8 cellular contexts compared by ENCODE assay signal in genomic region chr3:125357032-125357658, GRCh38. TPM values are rescaled to one million over a fixed set of nuclear protein-coding genes. Genes with fewer than 3 reads are reported as not detected.
DNase-seq lines count a peak whose midpoint lies in the region; ATAC-seq, FAIRE-seq and TF ChIP-seq lines count a peak whose summit lies in the region.

No MANE protein-coding gene starts in this region.

- peaks cover 52% of the 10 kb centered on the region for H3K4me1 Mint-ChIP-seq in chondrocyte (ENCODE audit: low read depth)

- H3K36me3 Mint-ChIP-seq in chondrocyte (ENCODE audit: low read depth) = no peaks in the 10 kb centered on the region

- DNase-seq in GM12892 (ENCODE audit: insufficient read length) (peak; percentile 58), T follicular helper cell (ENCODE audit: low read depth) (peak; percentile 53), astrocyte of the cerebellum (ENCODE audit: low read depth) (no peak), chondrocyte (ENCODE audit: low spot score) (no peak), DMS53 treated with DMSO at 0.1 percent for 48 hours (lab: John Stamatoyannopoulos, UW; ENCODE audit: unreplicated experiment) (no peak)
- DNase-seq in stimulated activated CD4-positive, alpha-beta T cell treated with anti-CD3 and anti-CD28 coated beads, Interleukin-12 subunit alpha, Interleukin-12 subunit beta, amount 100 ng/mL, for 4 hours = peak; percentile 57

- H3K9ac ChIP-seq in iPS-20b (ENCODE audit: low read depth, low read length) = peak overlapping the region; percentile 82; the same call in 1 of the 2 replicates

- no peaks in the 10 kb centered on the region for H3K27me3 Mint-ChIP-seq in chondrocyte (ENCODE audit: low read depth)

- peak; percentile 58; the same call in 1 of the 2 replicates for TF ChIP-seq POLR2A in GM12892 (IDR thresholded peaks at IDR 0.05; ENCODE audit: low read depth, low read length)

- ATAC-seq in HG02884 (IDR thresholded peaks at IDR 0.05; ENCODE audit: unreplicated experiment) = peak; percentile 69

- no peaks in the 10 kb centered on the region for H3K27me3 ChIP-seq in iPS-20b (ENCODE audit: insufficient read depth, low read length)

- no peak overlapping the region for H3K4me3 Mint-ChIP-seq in chondrocyte (ENCODE audit: unreplicated experiment)

- H3K9me3 ChIP-seq in iPS-20b (ENCODE audit: insufficient read depth, low read depth, low read length) = no peaks in the 10 kb centered on the region

- TF ChIP-seq CTCF in astrocyte of the cerebellum (IDR thresholded peaks at IDR 0.05; ENCODE audit: low read depth, low read length, missing control alignments) (no peak), chondrocyte (IDR thresholded peaks at IDR 0.05) (no peak)

- peak; percentile 94 for FAIRE-seq in GM12892 (lab: Jason Lieb, UNC)

- no peak overlapping the region for H3K27ac ChIP-seq in iPS-20b (ENCODE audit: low read length)

- no peaks in the 10 kb centered on the region for H3K36me3 ChIP-seq in iPS-20b (ENCODE audit: insufficient read depth, low read depth, low read length)

- H3K4me3 ChIP-seq in astrocyte of the cerebellum (ENCODE audit: low read depth, low read length) (peak overlapping the region; percentile 55), iPS-20b (ENCODE audit: low read length) (peak overlapping the region; percentile 74)

- H3K9me3 Mint-ChIP-seq in chondrocyte (ENCODE audit: low read depth) = peaks cover 2% of the 10 kb centered on the region

- H3K4me1 ChIP-seq in iPS-20b (ENCODE audit: insufficient read depth, low read length) = no peaks in the 10 kb centered on the region

- in situ Hi-C loops in astrocyte of the cerebellum (cut with HindIII; ENCODE audit: low sequenced_read_pairs) = no loop called here

- no peak overlapping the region for H3K27ac Mint-ChIP-seq in chondrocyte (ENCODE audit: unreplicated experiment)

RNA-seq across cellular contexts. Expression of gene ZNF148, which starts 18.0 kb away (rescaled TPM):
- 22.8 TPM for polyA plus RNA-seq in GM12892 (2012; ENCODE audit: missing spikeins)
- total RNA-seq in chondrocyte = 45.9 to 50.6 TPM (median 49.9 TPM) in 3 replicates

Comparison
In these comparisons a context has a peak if more than half of its experiments do, and no peak if none do; other contexts are left out.
1. DNase-seq: peak in GM12892 (single experiment), T follicular helper cell (single experiment) and stimulated activated CD4-positive, alpha-beta T cell treated with anti-CD3 and anti-CD28 coated beads, Interleukin-12 subunit alpha, Interleukin-12 subunit beta, amount 100 ng/mL, for 4 hours (single experiment); none in astrocyte of the cerebellum (single experiment), chondrocyte (single experiment) and DMS53 treated with DMSO at 0.1 percent for 48 hours (single experiment).